In genomic region chr2:73266061-73266891, GRCh38 we compare ENCODE assay signal across 20 cellular contexts. TPM values are rescaled to one million over a fixed set of nuclear protein-coding genes. Genes with fewer than 3 reads are reported as not detected.
DNase-seq lines count a peak whose midpoint lies in the region; ATAC-seq and TF ChIP-seq lines count a peak whose summit lies in the region.
"Had no signal": no experiment of that assay in that cellular context is flagged by ENCODE, and none has a peak within 500 bp of the region (broad histone marks: within the 10 kb centered on the region; RNA-seq: fewer than 3 reads in every experiment).

No MANE protein-coding gene starts in this region.

- no peak overlapping the region for H3K27ac ChIP-seq in neural progenitor cell
- H3K27ac ChIP-seq: brain microvascular endothelial cell, prostate gland, stomach, upper lobe of left lung had no signal

- POLR2A ChIA-PET in activated CD8-positive, alpha-beta T cell treated with anti-CD3 and anti-CD28 coated beads, Interleukin-2, amount 10 ng/mL, durations not matched to agents 7 days and 5 days (lab: Charles Lee), result no interaction called here

- H3K36me3 Mint-ChIP-seq in activated CD8-positive, alpha-beta T cell treated with anti-CD3 and anti-CD28 coated beads, Interleukin-2, amount 10 ng/mL, durations not matched to agents 7 days and 5 days (ENCODE audit: low read depth), result peaks cover 27% of the 10 kb centered on the region
- H3K36me3 Mint-ChIP-seq in neural progenitor cell, result no peaks in the 10 kb centered on the region

- CTCF ChIA-PET in activated CD8-positive, alpha-beta T cell treated with anti-CD3 and anti-CD28 coated beads, Interleukin-2, amount 10 ng/mL, durations not matched to agents 7 days and 5 days (lab: Charles Lee), result no interaction called here

- no peaks in the 10 kb centered on the region for H3K4me1 ChIP-seq in neural progenitor cell

- no peaks in the 10 kb centered on the region for H3K9me3 ChIP-seq in neural progenitor cell (ENCODE audit: low read depth)
- H3K9me3 ChIP-seq: prostate gland, stomach, upper lobe of left lung had no signal

- H3K27me3 ChIP-seq in neural progenitor cell, result peaks cover 40% of the 10 kb centered on the region

- no peaks in the 10 kb centered on the region for H3K36me3 ChIP-seq in neural progenitor cell
- H3K36me3 ChIP-seq: brain microvascular endothelial cell, prostate gland, upper lobe of left lung had no signal

- peaks cover 20% of the 10 kb centered on the region for H3K4me1 Mint-ChIP-seq in activated CD8-positive, alpha-beta T cell treated with anti-CD3 and anti-CD28 coated beads, Interleukin-2, amount 10 ng/mL, durations not matched to agents 7 days and 5 days (ENCODE audit: low read depth)
- H3K4me1 Mint-ChIP-seq in neural progenitor cell, result peaks cover 4% of the 10 kb centered on the region
- H3K4me1 Mint-ChIP-seq: endodermal cell had no signal

- H2AFZ ChIP-seq in neural progenitor cell (replicated peaks), result no peak overlapping the region

- intact Hi-C loops in posterior vena cava (cut with DNase I) (no loop called here), sciatic nerve (cut with DNase I) (no loop called here)

- peaks cover 17% of the 10 kb centered on the region for H4K20me1 ChIP-seq in neural progenitor cell (ENCODE audit: low read depth)

- H3K4me3 Mint-ChIP-seq in activated CD8-positive, alpha-beta T cell treated with anti-CD3 and anti-CD28 coated beads, Interleukin-2, amount 10 ng/mL, durations not matched to agents 7 days and 5 days, result no peak overlapping the region
- no peak overlapping the region for H3K4me3 Mint-ChIP-seq in neural progenitor cell
- H3K4me3 Mint-ChIP-seq: activated CD8-positive, alpha-beta memory T cell treated with anti-CD3 and anti-CD28 coated beads, Interleukin-2, amount 10 ng/mL, durations not matched to agents 7 days and 5 days; activated naive CD8-positive, alpha-beta T cell treated with anti-CD3 and anti-CD28 coated beads for 36 hours; activated T-helper 1 cell treated with anti-CD3 and anti-CD28 coated beads, Interleukin-12 subunit alpha, Interleukin-12 subunit beta, Interleukin-2, Interleukin-4 antibody, amounts not matched to agents 30 ng/mL and 10 ng/mL and 1 ng/mL, durations not matched to agents 14 hours and 24 hours and 36 hours; endodermal cell; nephron had no signal

- no peaks in the 10 kb centered on the region for H3K9me3 Mint-ChIP-seq in activated CD8-positive, alpha-beta T cell treated with anti-CD3 and anti-CD28 coated beads, Interleukin-2, amount 10 ng/mL, durations not matched to agents 7 days and 5 days (ENCODE audit: insufficient read depth)
- peaks cover 4% of the 10 kb centered on the region for H3K9me3 Mint-ChIP-seq in neural progenitor cell
- H3K9me3 Mint-ChIP-seq: activated naive CD8-positive, alpha-beta T cell treated with anti-CD3 and anti-CD28 coated beads for 36 hours; activated T-helper 1 cell treated with anti-CD3 and anti-CD28 coated beads, Interleukin-12 subunit alpha, Interleukin-12 subunit beta, Interleukin-2, Interleukin-4 antibody, amounts not matched to agents 30 ng/mL and 10 ng/mL and 1 ng/mL, durations not matched to agents 14 hours and 24 hours and 36 hours; endodermal cell; nephron had no signal

- no peaks in the 10 kb centered on the region for H3K27me3 Mint-ChIP-seq in activated CD8-positive, alpha-beta T cell treated with anti-CD3 and anti-CD28 coated beads, Interleukin-2, amount 10 ng/mL, durations not matched to agents 7 days and 5 days (ENCODE audit: low read depth)
- H3K27me3 Mint-ChIP-seq in neural progenitor cell (ENCODE audit: insufficient read depth, low read depth), result peaks cover 33% of the 10 kb centered on the region
- H3K27me3 Mint-ChIP-seq: activated CD8-positive, alpha-beta memory T cell treated with anti-CD3 and anti-CD28 coated beads, Interleukin-2, amount 10 ng/mL, durations not matched to agents 7 days and 5 days; activated naive CD8-positive, alpha-beta T cell treated with anti-CD3 and anti-CD28 coated beads for 36 hours had no signal

- ATAC-seq in activated CD8-positive, alpha-beta T cell treated with anti-CD3 and anti-CD28 coated beads, Interleukin-2, amount 10 ng/mL, durations not matched to agents 7 days and 5 days, result no peak
- no peak for ATAC-seq in sciatic nerve
- ATAC-seq: activated CD8-positive, alpha-beta memory T cell treated with anti-CD3 and anti-CD28 coated beads, Interleukin-2, amount 10 ng/mL, durations not matched to agents 7 days and 5 days had no signal

- no peak overlapping the region for H3K9ac ChIP-seq in neural progenitor cell

- H3K79me2 ChIP-seq in neural progenitor cell (ENCODE audit: low read depth), result no peaks in the 10 kb centered on the region

- no peak overlapping the region for H3K4me2 ChIP-seq in neural progenitor cell

- DNase-seq in EL (peak; percentile 19), NCI-H2227 treated with DMSO at 0.1 percent for 48 hours (lab: John Stamatoyannopoulos, UW) (peak; percentile 13), epithelial cell of esophagus (ENCODE audit: low read depth) (peak; percentile 58), posterior vena cava (ENCODE audit: low spot score) (peak; percentile 72), neural progenitor cell (ENCODE audit: low spot score) (no peak), sciatic nerve (ENCODE audit: low spot score) (no peak), HCEC 1CT (no peak)
- DNase-seq in activated CD8-positive, alpha-beta T cell treated with anti-CD3 and anti-CD28 coated beads, Interleukin-2, amount 10 ng/mL, durations not matched to agents 7 days and 5 days, result no peak
- DNase-seq: activated CD8-positive, alpha-beta memory T cell treated with anti-CD3 and anti-CD28 coated beads, Interleukin-2, amount 10 ng/mL, durations not matched to agents 7 days and 5 days; activated naive CD8-positive, alpha-beta T cell treated with anti-CD3 and anti-CD28 coated beads for 36 hours; brain microvascular endothelial cell; endodermal cell; mesendoderm; NCI-H187 treated with DMSO at 0.1 percent for 48 hours; stimulated activated CD4-positive, alpha-beta T cell treated with anti-CD3 and anti-CD28 coated beads, Interleukin-4, amount 100 ng/mL, for 4 hours; stomach had no signal

- no peak overlapping the region for H3K27ac Mint-ChIP-seq in activated CD8-positive, alpha-beta T cell treated with anti-CD3 and anti-CD28 coated beads, Interleukin-2, amount 10 ng/mL, durations not matched to agents 7 days and 5 days
- no peak overlapping the region for H3K27ac Mint-ChIP-seq in neural progenitor cell
- H3K27ac Mint-ChIP-seq: activated CD8-positive, alpha-beta memory T cell treated with anti-CD3 and anti-CD28 coated beads, Interleukin-2, amount 10 ng/mL, durations not matched to agents 7 days and 5 days; activated naive CD8-positive, alpha-beta T cell treated with anti-CD3 and anti-CD28 coated beads for 36 hours; activated T-helper 1 cell treated with anti-CD3 and anti-CD28 coated beads, Interleukin-12 subunit alpha, Interleukin-12 subunit beta, Interleukin-2, Interleukin-4 antibody, amounts not matched to agents 30 ng/mL and 10 ng/mL and 1 ng/mL, durations not matched to agents 14 hours and 24 hours and 36 hours; endodermal cell; nephron had no signal

- H3K4me3 ChIP-seq in epithelial cell of esophagus (ENCODE audit: low read length) (no peak overlapping the region), neural progenitor cell (no peak overlapping the region)
- H3K4me3 ChIP-seq: prostate gland, stomach, upper lobe of left lung had no signal

- TF ChIP-seq CTCF in epithelial cell of esophagus (IDR thresholded peaks at IDR 0.05; ENCODE audit: insufficient read depth, low read depth, low read length, missing control alignments), result no peak
- TF ChIP-seq CTCF in neural progenitor cell (IDR thresholded peaks at IDR 0.05), result no peak

- peaks cover 8% of the 10 kb centered on the region for H3F3A ChIP-seq in neural progenitor cell (ENCODE audit: low read depth)

RNA-seq across cellular contexts. Expression of gene FBXO41, which starts 18.0 kb away (rescaled TPM):
- 1 to 10 TPM; 1.4 to 1.8 TPM for total RNA-seq in posterior vena cava
- 10 to 100 TPM; 32.0 to 32.3 TPM for total RNA-seq in activated CD8-positive, alpha-beta T cell treated with anti-CD3 and anti-CD28 coated beads, Interleukin-2, amount 10 ng/mL, durations not matched to agents 7 days and 5 days
- 1.5 and 6.3 TPM in 2 replicates for total RNA-seq in neural progenitor cell (ENCODE audit: low replicate concordance)
- total RNA-seq in sciatic nerve, result 2.1 TPM

RNA-seq across cellular contexts. Expression of gene EGR4, which starts 27.1 kb away (rescaled TPM):
- total RNA-seq in posterior vena cava (not detected), neural progenitor cell (ENCODE audit: low replicate concordance) (0.40 TPM in 1 of 2 replicates, not detected in the other), sciatic nerve (not detected)
- not detected for total RNA-seq in activated CD8-positive, alpha-beta T cell treated with anti-CD3 and anti-CD28 coated beads, Interleukin-2, amount 10 ng/mL, durations not matched to agents 7 days and 5 days
- total RNA-seq: stomach had no signal

RNA-seq across cellular contexts. Expression of gene CCT7, which starts 32.2 kb away (rescaled TPM):
- 100 to 1,000 TPM; 190 to 234 TPM for total RNA-seq in posterior vena cava
- 100 to 1,000 TPM; 347 to 362 TPM for total RNA-seq in activated CD8-positive, alpha-beta T cell treated with anti-CD3 and anti-CD28 coated beads, Interleukin-2, amount 10 ng/mL, durations not matched to agents 7 days and 5 days
- total RNA-seq in neural progenitor cell (ENCODE audit: low replicate concordance), result 365 and 456 TPM in 2 replicates
- total RNA-seq in sciatic nerve, result 194 TPM

RNA-seq across cellular contexts. Expression of gene PRADC1, which starts 33.2 kb away (rescaled TPM):
- 10 to 100 TPM; 16.8 to 23.5 TPM for total RNA-seq in posterior vena cava
- total RNA-seq in activated CD8-positive, alpha-beta T cell treated with anti-CD3 and anti-CD28 coated beads, Interleukin-2, amount 10 ng/mL, durations not matched to agents 7 days and 5 days, result 10 to 100 TPM; 19.0 to 19.1 TPM
- total RNA-seq in neural progenitor cell (ENCODE audit: low replicate concordance), result 3.9 and 8.2 TPM in 2 replicates
- total RNA-seq in sciatic nerve, result 15.2 TPM

RNA-seq across cellular contexts. Expression of gene SMYD5, which starts 52.2 kb away (rescaled TPM):
- total RNA-seq in posterior vena cava, result 10 to 100 TPM; 17.1 to 20.8 TPM
- 10 to 100 TPM; 16.6 to 21.3 TPM for total RNA-seq in activated CD8-positive, alpha-beta T cell treated with anti-CD3 and anti-CD28 coated beads, Interleukin-2, amount 10 ng/mL, durations not matched to agents 7 days and 5 days
- 21.0 and 31.4 TPM in 2 replicates for total RNA-seq in neural progenitor cell (ENCODE audit: low replicate concordance)
- 22.7 TPM for total RNA-seq in sciatic nerve

Comparison
In these comparisons a context has a peak if more than half of its experiments do, and no peak if none do; other contexts are left out.
1. DNase-seq: peak in EL (single experiment), NCI-H2227 treated with DMSO at 0.1 percent for 48 hours (single experiment), epithelial cell of esophagus (single experiment) and posterior vena cava (single experiment); none in activated CD8-positive, alpha-beta T cell treated with anti-CD3 and anti-CD28 coated beads, Interleukin-2, amount 10 ng/mL, durations not matched to agents 7 days and 5 days (single experiment), neural progenitor cell (single experiment), sciatic nerve (single experiment) and HCEC 1CT (single experiment).